In the genomic region with DNA sequence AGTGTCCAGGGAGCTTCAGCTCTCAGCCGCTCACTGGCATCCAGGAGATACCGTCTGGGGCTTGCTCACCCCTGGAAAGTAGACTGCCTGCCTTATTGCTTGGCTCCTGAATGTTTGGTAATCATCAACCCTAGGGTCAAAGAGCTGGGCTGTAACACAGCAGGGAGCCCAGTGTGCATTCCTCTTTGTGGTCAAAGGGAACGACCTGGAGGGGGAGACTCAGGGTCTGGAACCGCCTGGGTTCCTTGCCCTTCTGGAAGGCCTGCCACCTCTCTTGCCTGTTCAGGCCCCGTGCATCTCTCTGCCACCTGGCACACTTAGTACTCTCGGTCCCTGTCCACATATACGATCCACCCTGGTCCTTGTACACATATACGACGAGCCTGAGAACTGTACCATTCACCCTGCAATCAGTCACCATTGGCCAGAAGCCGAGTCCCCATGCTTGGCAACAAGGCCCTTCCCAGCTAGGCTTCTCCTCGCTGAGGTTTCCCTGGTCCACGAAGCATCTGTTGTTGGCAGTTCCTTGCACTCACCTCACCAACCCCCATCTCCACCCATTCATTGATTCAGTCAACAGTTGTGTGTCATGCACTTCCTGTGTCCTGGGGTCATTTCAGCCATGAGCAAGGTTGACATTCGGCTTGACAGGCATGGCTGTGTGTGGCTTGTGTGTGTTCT, we compare ENCODE assay signal across 1 cellular context.
TF ChIP-seq lines count a peak whose summit lies in the region.

A gene with protein sequence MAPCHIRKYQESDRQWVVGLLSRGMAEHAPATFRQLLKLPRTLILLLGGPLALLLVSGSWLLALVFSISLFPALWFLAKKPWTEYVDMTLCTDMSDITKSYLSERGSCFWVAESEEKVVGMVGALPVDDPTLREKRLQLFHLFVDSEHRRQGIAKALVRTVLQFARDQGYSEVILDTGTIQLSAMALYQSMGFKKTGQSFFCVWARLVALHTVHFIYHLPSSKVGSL (minus strand): TSS at position 85 of the 681 bp plus-strand sequence. CDS start 794 bp downstream, outside the sequence.

TF ChIP-seq in HepG2, 621 proteins besides CTCF, POLR2A, EP300 and RAD21 (continued from another document and continues in another):
- TF ChIP-seq TARDBP (CRISPR knock-in tag; IDR thresholded peaks at IDR 0.05), result peak; percentile 83; the same call in 1 of the 2 replicates
- TF ChIP-seq CBFB (CRISPR knock-in tag; IDR thresholded peaks at IDR 0.05), result no peak
- no peak for TF ChIP-seq SAFB2 (CRISPR knock-in tag; IDR thresholded peaks at IDR 0.05; ENCODE audit: borderline replicate concordance, low read depth)
- peak; percentile 86 for TF ChIP-seq ARID5B (CRISPR knock-in tag; IDR thresholded peaks at IDR 0.05)
- TF ChIP-seq ZNF883 (CRISPR knock-in tag; IDR thresholded peaks at IDR 0.05; ENCODE audit: not compliant biosample characterization), result no peak
- TF ChIP-seq CBX1 (IDR thresholded peaks at IDR 0.05; ENCODE audit: low read depth), result peak; percentile 82
- TF ChIP-seq MEF2D (CRISPR knock-in tag; IDR thresholded peaks at IDR 0.05), result no peak
- TF ChIP-seq MTF1 (CRISPR knock-in tag; IDR thresholded peaks at IDR 0.05), result no peak
- TF ChIP-seq ZNF674 (CRISPR knock-in tag; IDR thresholded peaks at IDR 0.05; ENCODE audit: low read depth), result no peak
- no peak for TF ChIP-seq PAX8 (CRISPR knock-in tag; IDR thresholded peaks at IDR 0.05; ENCODE audit: borderline replicate concordance)
- TF ChIP-seq, protein P1, sequence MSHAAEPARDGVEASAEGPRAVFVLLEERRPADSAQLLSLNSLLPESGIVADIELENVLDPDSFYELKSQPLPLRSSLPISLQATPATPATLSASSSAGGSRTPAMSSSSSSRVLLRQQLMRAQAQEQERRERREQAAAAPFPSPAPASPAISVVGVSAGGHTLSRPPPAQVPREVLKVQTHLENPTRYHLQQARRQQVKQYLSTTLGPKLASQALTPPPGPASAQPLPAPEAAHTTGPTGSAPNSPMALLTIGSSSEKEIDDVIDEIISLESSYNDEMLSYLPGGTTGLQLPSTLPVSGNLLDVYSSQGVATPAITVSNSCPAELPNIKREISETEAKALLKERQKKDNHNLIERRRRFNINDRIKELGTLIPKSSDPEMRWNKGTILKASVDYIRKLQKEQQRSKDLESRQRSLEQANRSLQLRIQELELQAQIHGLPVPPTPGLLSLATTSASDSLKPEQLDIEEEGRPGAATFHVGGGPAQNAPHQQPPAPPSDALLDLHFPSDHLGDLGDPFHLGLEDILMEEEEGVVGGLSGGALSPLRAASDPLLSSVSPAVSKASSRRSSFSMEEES (CRISPR knock-in tag; IDR thresholded peaks at IDR 0.05), result peak; percentile 40; the same call in 1 of the 2 replicates
- TF ChIP-seq ELF3 (CRISPR knock-in tag; IDR thresholded peaks at IDR 0.05), result peak; percentile 85
- TF ChIP-seq BCLAF1 (IDR thresholded peaks at IDR 0.05), result no peak
- no peak for TF ChIP-seq ZFYVE20 (CRISPR knock-in tag; IDR thresholded peaks at IDR 0.05; ENCODE audit: borderline replicate concordance, low read depth)
- TF ChIP-seq KLF9 (CRISPR knock-in tag; IDR thresholded peaks at IDR 0.05; ENCODE audit: low read depth), result no peak
- peak; percentile 45; the same call in 1 of the 2 replicates for TF ChIP-seq ZNF556 (CRISPR knock-in tag; IDR thresholded peaks at IDR 0.05; ENCODE audit: borderline replicate concordance)
- peak; percentile 93 for TF ChIP-seq SALL1 (CRISPR knock-in tag; IDR thresholded peaks at IDR 0.05)
- TF ChIP-seq ZNF747 (CRISPR knock-in tag; IDR thresholded peaks at IDR 0.05; ENCODE audit: borderline replicate concordance), result peak; percentile 38; the same call in 1 of the 2 replicates
- TF ChIP-seq ARHGAP35 (CRISPR knock-in tag; IDR thresholded peaks at IDR 0.05; ENCODE audit: borderline replicate concordance), result peak; percentile 52; the same call in 1 of the 2 replicates
- TF ChIP-seq HMG20A (CRISPR knock-in tag; IDR thresholded peaks at IDR 0.05; ENCODE audit: borderline replicate concordance), result peak; percentile 47; the same call in 1 of the 2 replicates
- TF ChIP-seq THRA (CRISPR knock-in tag; IDR thresholded peaks at IDR 0.05; ENCODE audit: borderline replicate concordance), result 0 out of 2 replicates have a peak, but pooled peaks have one; percentile 48
- no peak for TF ChIP-seq ZNF329 (CRISPR knock-in tag; IDR thresholded peaks at IDR 0.05; ENCODE audit: low read depth)
- peak; percentile 28; the same call in 1 of the 2 replicates for TF ChIP-seq HNF4G (IDR thresholded peaks at IDR 0.05; ENCODE audit: borderline replicate concordance, low read depth, low read length)
- TF ChIP-seq HNF4G (CRISPR knock-in tag; IDR thresholded peaks at IDR 0.05; ENCODE audit: borderline replicate concordance, low read depth), result no peak; the same call in 1 of the 2 replicates
- peak; percentile 94 for TF ChIP-seq HDAC1 (CRISPR knock-in tag; IDR thresholded peaks at IDR 0.05)
- no peak for TF ChIP-seq ZNF616 (CRISPR knock-in tag; IDR thresholded peaks at IDR 0.05; ENCODE audit: low read depth)
- TF ChIP-seq SP5 (CRISPR knock-in tag; IDR thresholded peaks at IDR 0.05; ENCODE audit: borderline replicate concordance, low read depth), result peak; percentile 99
- TF ChIP-seq ZNF34 (CRISPR knock-in tag; IDR thresholded peaks at IDR 0.05; ENCODE audit: borderline replicate concordance), result no peak
- TF ChIP-seq BCL3 (CRISPR knock-in tag; IDR thresholded peaks at IDR 0.05), result no peak
- peak; percentile 50; the same call in 1 of the 2 replicates for TF ChIP-seq PHF20 (CRISPR knock-in tag; IDR thresholded peaks at IDR 0.05)
- peak; percentile 54; the same call in 1 of the 2 replicates for TF ChIP-seq HIVEP1 (CRISPR knock-in tag; IDR thresholded peaks at IDR 0.05)
- TF ChIP-seq SCMH1 (CRISPR knock-in tag; IDR thresholded peaks at IDR 0.05; ENCODE audit: borderline replicate concordance), result no peak
- TF ChIP-seq, protein P2, sequence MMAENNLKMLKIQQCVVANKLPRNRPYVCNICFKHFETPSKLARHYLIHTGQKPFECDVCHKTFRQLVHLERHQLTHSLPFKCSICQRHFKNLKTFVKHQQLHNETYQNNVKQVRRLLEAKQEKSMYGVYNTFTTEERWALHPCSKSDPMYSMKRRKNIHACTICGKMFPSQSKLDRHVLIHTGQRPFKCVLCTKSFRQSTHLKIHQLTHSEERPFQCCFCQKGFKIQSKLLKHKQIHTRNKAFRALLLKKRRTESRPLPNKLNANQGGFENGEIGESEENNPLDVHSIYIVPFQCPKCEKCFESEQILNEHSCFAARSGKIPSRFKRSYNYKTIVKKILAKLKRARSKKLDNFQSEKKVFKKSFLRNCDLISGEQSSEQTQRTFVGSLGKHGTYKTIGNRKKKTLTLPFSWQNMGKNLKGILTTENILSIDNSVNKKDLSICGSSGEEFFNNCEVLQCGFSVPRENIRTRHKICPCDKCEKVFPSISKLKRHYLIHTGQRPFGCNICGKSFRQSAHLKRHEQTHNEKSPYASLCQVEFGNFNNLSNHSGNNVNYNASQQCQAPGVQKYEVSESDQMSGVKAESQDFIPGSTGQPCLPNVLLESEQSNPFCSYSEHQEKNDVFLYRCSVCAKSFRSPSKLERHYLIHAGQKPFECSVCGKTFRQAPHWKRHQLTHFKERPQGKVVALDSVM (CRISPR knock-in tag; IDR thresholded peaks at IDR 0.05), result no peak
- TF ChIP-seq IRF2 (CRISPR knock-in tag; IDR thresholded peaks at IDR 0.05), result peak; percentile 51
- no peak for TF ChIP-seq ZNF496 (CRISPR knock-in tag; IDR thresholded peaks at IDR 0.05; ENCODE audit: insufficient replicate concordance)
- TF ChIP-seq HDAC2 (CRISPR knock-in tag; IDR thresholded peaks at IDR 0.05), result peak; percentile 83
- peak; percentile 29; the same call in 1 of the 2 replicates for TF ChIP-seq KDM2A (CRISPR knock-in tag; IDR thresholded peaks at IDR 0.05; ENCODE audit: borderline replicate concordance, low read depth)
- no peak for TF ChIP-seq FOXC1 (CRISPR knock-in tag; IDR thresholded peaks at IDR 0.05; ENCODE audit: borderline replicate concordance)
- TF ChIP-seq TFAP4 (IDR thresholded peaks at IDR 0.05; ENCODE audit: borderline replicate concordance, low read depth), result peak; percentile 69
- peak; percentile 67; the same call in 1 of the 2 replicates for TF ChIP-seq ZNF292 (CRISPR knock-in tag; IDR thresholded peaks at IDR 0.05; ENCODE audit: borderline replicate concordance, low read depth)
- peak; percentile 53 for TF ChIP-seq ASH2L (IDR thresholded peaks at IDR 0.05; ENCODE audit: insufficient read length, low read depth, low read length)
- TF ChIP-seq HDAC6 (IDR thresholded peaks at IDR 0.05; ENCODE audit: low read depth, low read length), result no peak
- peak; percentile 82; the same call in 1 of the 2 replicates for TF ChIP-seq ZNF614 (CRISPR knock-in tag; IDR thresholded peaks at IDR 0.05; ENCODE audit: borderline replicate concordance)
- TF ChIP-seq NFKBIZ (CRISPR knock-in tag; IDR thresholded peaks at IDR 0.05), result 0 out of 2 replicates have a peak, but pooled peaks have one; percentile 50
- TF ChIP-seq ZFP1 (CRISPR knock-in tag; IDR thresholded peaks at IDR 0.05), result no peak
